In genomic region chr22:48957987-48958321, GRCh38 we compare ENCODE assay signal across 21 cellular contexts.
"Had no signal": no experiment of that assay in that cellular context is flagged by ENCODE, and none has a peak within 500 bp of the region (broad histone marks: within the 10 kb centered on the region; RNA-seq: fewer than 3 reads in every experiment).

No MANE protein-coding gene starts in this region.

- ATAC-seq: activated CD4-positive, CD25-positive, alpha-beta regulatory T cell treated with anti-CD3 and anti-CD28 coated beads, Interleukin-2, amount 50 U/mL, for 24 hours; activated CD8-positive, alpha-beta T cell treated with anti-CD3 and anti-CD28 coated beads, Interleukin-2, amount 10 ng/mL, durations not matched to agents 7 days and 5 days; gastrocnemius medialis; left ventricle myocardium superior; natural killer cell; SK-N-SH treated with all-trans-retinoic acid at 6 μM for 48 hours had no signal

- H3K9me3 ChIP-seq: esophagus squamous epithelium, gastrocnemius medialis, tibial nerve had no signal

- H3K4me1 ChIP-seq: esophagus squamous epithelium, gastrocnemius medialis had no signal

- H3K36me3 Mint-ChIP-seq: activated naive CD8-positive, alpha-beta T cell treated with anti-CD3 and anti-CD28 coated beads for 36 hours; natural killer cell had no signal

- H3K27ac ChIP-seq: esophagus squamous epithelium, gastrocnemius medialis, tibial nerve, VCaP had no signal

- H3K4me3 Mint-ChIP-seq: activated CD4-positive, alpha-beta T cell treated with anti-CD3 and anti-CD28 coated beads, Interleukin-2, amount 10 ng/mL, durations not matched to agents 24 days and 14 days; activated CD8-positive, alpha-beta T cell treated with anti-CD3 and anti-CD28 coated beads, Interleukin-2, amount 10 ng/mL, durations not matched to agents 7 days and 5 days; activated naive CD8-positive, alpha-beta T cell treated with anti-CD3 and anti-CD28 coated beads for 36 hours; natural killer cell; stimulated activated naive CD8-positive, alpha-beta T cell treated with anti-CD3 and anti-CD28 coated beads, Interleukin-15, Interleukin-2, amounts not matched to agents 100 ng/mL and 50 ng/mL, for 24 hours had no signal

- H3K4me3 ChIP-seq: esophagus squamous epithelium, gastrocnemius medialis, tibial nerve had no signal

- H3K4me1 Mint-ChIP-seq: activated CD4-positive, alpha-beta T cell treated with anti-CD3 and anti-CD28 coated beads, Interleukin-2, amount 10 ng/mL, durations not matched to agents 24 days and 14 days; activated naive CD8-positive, alpha-beta T cell treated with anti-CD3 and anti-CD28 coated beads for 36 hours had no signal

- FAIRE-seq: astrocyte, colon, urothelium cell line had no signal

- H3K36me3 ChIP-seq: esophagus squamous epithelium, gastrocnemius medialis, tibial nerve had no signal

- H3K27me3 ChIP-seq: tibial nerve had no signal

- H3K27ac Mint-ChIP-seq: activated CD4-positive, alpha-beta T cell treated with anti-CD3 and anti-CD28 coated beads, Interleukin-2, amount 10 ng/mL, durations not matched to agents 24 days and 14 days; activated CD8-positive, alpha-beta T cell treated with anti-CD3 and anti-CD28 coated beads, Interleukin-2, amount 10 ng/mL, durations not matched to agents 7 days and 5 days; activated naive CD8-positive, alpha-beta T cell treated with anti-CD3 and anti-CD28 coated beads for 36 hours; stimulated activated naive CD8-positive, alpha-beta T cell treated with anti-CD3 and anti-CD28 coated beads, Interleukin-15, Interleukin-2, amounts not matched to agents 100 ng/mL and 50 ng/mL, for 24 hours had no signal

- DNase-seq: activated CD4-positive, alpha-beta T cell treated with anti-CD3 and anti-CD28 coated beads, Interleukin-2, amount 10 ng/mL, durations not matched to agents 24 days and 14 days; activated naive CD8-positive, alpha-beta T cell treated with anti-CD3 and anti-CD28 coated beads for 36 hours; central memory CD4-positive, alpha-beta T cell; esophagus squamous epithelium; gastrocnemius medialis; hippocampal formation; left ventricle myocardium superior; mammary epithelial cell; midbrain; retina; stimulated activated CD4-positive, alpha-beta T cell treated with anti-CD3 and anti-CD28 coated beads, Interleukin-4, amount 100 ng/mL, for 4 hours had no signal
